ENCODE assay signal across 15 cellular contexts in the genomic region with DNA sequence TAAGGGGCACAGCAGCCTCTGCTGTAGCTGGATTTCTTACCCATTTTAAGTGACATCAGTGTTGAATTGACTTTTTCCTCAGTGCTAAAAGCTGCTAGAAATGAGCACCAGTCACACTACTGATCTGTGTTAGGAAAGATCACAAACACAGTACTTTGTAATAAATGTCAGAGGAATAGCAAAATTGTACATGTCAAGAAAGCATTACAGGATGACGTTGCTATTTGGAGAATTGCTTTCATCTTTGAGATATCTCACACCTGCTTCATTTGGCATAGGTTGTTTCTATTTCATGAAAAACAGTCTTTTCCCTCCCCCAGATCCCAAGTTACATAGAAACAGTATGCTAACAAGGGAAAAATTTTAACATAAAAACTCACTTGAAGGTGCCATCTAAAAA.
A peak's percentile ranks its signal among the peaks of the same experiment; 100 is the strongest.
DNase-seq lines count a peak whose midpoint lies in the region; ATAC-seq and TF ChIP-seq lines count a peak whose summit lies in the region.
"Had no signal": no experiment of that assay in that cellular context is flagged by ENCODE, and none has a peak within 500 bp of the region (broad histone marks: within the 10 kb centered on the region; RNA-seq: fewer than 3 reads in every experiment).

No MANE protein-coding gene starts in this region.

- POLR2A ChIA-PET in activated CD4-positive, alpha-beta T cell treated with anti-CD3 and anti-CD28 coated beads, Interleukin-2, amount 10 ng/mL, durations not matched to agents 7 days and 5 days (lab: Charles Lee) = no interaction called here

- H3K4me3 ChIP-seq in body of pancreas (no peak overlapping the region), uterus (no peak overlapping the region)
- H3K4me3 ChIP-seq: BLaER1 treated with 17β-estradiol and CSF1 and Interleukin-3, amounts not matched to agents 10 nM and 100 nM had no signal

- H3K36me3 Mint-ChIP-seq in activated CD4-positive, alpha-beta T cell treated with anti-CD3 and anti-CD28 coated beads, Interleukin-2, amount 10 ng/mL, durations not matched to agents 7 days and 5 days (ENCODE audit: low read depth) = peaks cover 13% of the 10 kb centered on the region
- H3K36me3 Mint-ChIP-seq in nephron (ENCODE audit: low read depth) (no peaks in the 10 kb centered on the region), progenitor cell of endocrine pancreas (ENCODE audit: insufficient read depth) (no peaks in the 10 kb centered on the region)

- no peaks in the 10 kb centered on the region for H3K36me3 ChIP-seq in KOPT-K1 (ENCODE audit: insufficient read depth, low read length)
- no peaks in the 10 kb centered on the region for H3K36me3 ChIP-seq in body of pancreas (replicated peaks in 1 of 2; ENCODE audit: insufficient read depth in 1 of 2, low read depth in 2 of 2)
- no peaks in the 10 kb centered on the region for H3K36me3 ChIP-seq in uterus
- H3K36me3 ChIP-seq: BLaER1 treated with 17β-estradiol and CSF1 and Interleukin-3, amounts not matched to agents 10 nM and 100 nM had no signal

- H3K27ac ChIP-seq in KOPT-K1 (ENCODE audit: low read depth, low read length, poor library complexity, severe bottlenecking) = peak overlapping the region; percentile 36
- peak overlapping the region; percentile 56 to 85 (median 75) for H3K27ac ChIP-seq in body of pancreas
- H3K27ac ChIP-seq in uterus = peak overlapping the region in 1 of 2 donors; percentile 19
- H3K27ac ChIP-seq: BLaER1 treated with 17β-estradiol and CSF1 and Interleukin-3, amounts not matched to agents 10 nM and 100 nM had no signal

- intact Hi-C loops in body of pancreas (cut with DNase I) = no loop called here
- intact Hi-C loops in uterus (cut with DNase I; ENCODE audit: low total_unique reads) = no loop called here

- TF ChIP-seq CTCF in body of pancreas (IDR thresholded peaks at IDR 0.05) (no peak), nephron (IDR thresholded peaks at IDR 0.05; ENCODE audit: unreplicated experiment in 3 of 3) (no peak), progenitor cell of endocrine pancreas (IDR thresholded peaks at IDR 0.05; ENCODE audit: unreplicated experiment) (no peak), uterus (IDR thresholded peaks at IDR 0.05) (no peak)

- no peak for DNase-seq in activated CD4-positive, alpha-beta T cell treated with anti-CD3 and anti-CD28 coated beads, Interleukin-2, amount 10 ng/mL, durations not matched to agents 7 days and 5 days
- DNase-seq in activated CD4-positive, alpha-beta T cell treated with anti-CD3 and anti-CD28 coated beads for 48 hours = no peak
- DNase-seq in body of pancreas (no peak), progenitor cell of endocrine pancreas (ENCODE audit: low spot score, unreplicated experiment) (no peak), uterus (no peak), islet precursor cell (no peak)
- DNase-seq: caudate nucleus; DMS79; effector CD8-positive, alpha-beta T cell; glutamatergic neuron; NCI-H1694 had no signal

- CTCF ChIA-PET in activated CD4-positive, alpha-beta T cell treated with anti-CD3 and anti-CD28 coated beads, Interleukin-2, amount 10 ng/mL, durations not matched to agents 7 days and 5 days (lab: Charles Lee) = interaction anchor here (0.7 kb wide), 1 partner anchor 20 kb away, joined by 3 read pairs; no protein-coding TSS in a partner anchor

- peak; percentile 88 for ATAC-seq in body of pancreas

- H3K9me3 Mint-ChIP-seq in activated CD4-positive, alpha-beta T cell treated with anti-CD3 and anti-CD28 coated beads, Interleukin-2, amount 10 ng/mL, durations not matched to agents 7 days and 5 days = peaks cover 2% of the 10 kb centered on the region
- no peaks in the 10 kb centered on the region for H3K9me3 Mint-ChIP-seq in nephron
- H3K9me3 Mint-ChIP-seq in progenitor cell of endocrine pancreas (ENCODE audit: low read depth) = no peaks in the 10 kb centered on the region
- H3K9me3 Mint-ChIP-seq: neural crest cell had no signal

- peak in 2 of 3 donors; percentile 1 to 4 for TF ChIP-seq POLR2A in body of pancreas (IDR thresholded peaks at IDR 0.05)
- TF ChIP-seq POLR2A in uterus (IDR thresholded peaks at IDR 0.05) = no peak

- H3K4me1 Mint-ChIP-seq in activated CD4-positive, alpha-beta T cell treated with anti-CD3 and anti-CD28 coated beads, Interleukin-2, amount 10 ng/mL, durations not matched to agents 7 days and 5 days = peaks cover 42% of the 10 kb centered on the region
- H3K4me1 Mint-ChIP-seq in nephron = peaks cover 63% of the 10 kb centered on the region
- peaks cover 6% of the 10 kb centered on the region for H3K4me1 Mint-ChIP-seq in progenitor cell of endocrine pancreas (ENCODE audit: low read depth)

- peak overlapping the region; percentile 65 for H3K27ac Mint-ChIP-seq in activated CD4-positive, alpha-beta T cell treated with anti-CD3 and anti-CD28 coated beads, Interleukin-2, amount 10 ng/mL, durations not matched to agents 7 days and 5 days
- peak overlapping the region; percentile 89 to 93 (median 90) for H3K27ac Mint-ChIP-seq in nephron
- no peak overlapping the region for H3K27ac Mint-ChIP-seq in progenitor cell of endocrine pancreas

- H3K4me1 ChIP-seq in body of pancreas = peaks cover 45% of the 10 kb centered on the region
- no peaks in the 10 kb centered on the region for H3K4me1 ChIP-seq in uterus

- no peaks in the 10 kb centered on the region for H3K27me3 ChIP-seq in body of pancreas
- H3K27me3 ChIP-seq in uterus = no peaks in the 10 kb centered on the region
- H3K27me3 ChIP-seq: BLaER1 treated with 17β-estradiol and CSF1 and Interleukin-3, amounts not matched to agents 10 nM and 100 nM had no signal

- no peaks in the 10 kb centered on the region for H3K27me3 Mint-ChIP-seq in activated CD4-positive, alpha-beta T cell treated with anti-CD3 and anti-CD28 coated beads, Interleukin-2, amount 10 ng/mL, durations not matched to agents 7 days and 5 days
- H3K27me3 Mint-ChIP-seq in nephron (ENCODE audit: low read depth) = no peaks in the 10 kb centered on the region
- H3K27me3 Mint-ChIP-seq in progenitor cell of endocrine pancreas = no peaks in the 10 kb centered on the region

- H3K4me3 Mint-ChIP-seq in activated CD4-positive, alpha-beta T cell treated with anti-CD3 and anti-CD28 coated beads, Interleukin-2, amount 10 ng/mL, durations not matched to agents 7 days and 5 days = no peak overlapping the region
- H3K4me3 Mint-ChIP-seq in nephron (no peak overlapping the region), progenitor cell of endocrine pancreas (ENCODE audit: low read depth) (no peak overlapping the region)
- H3K4me3 Mint-ChIP-seq: neural crest cell had no signal

- H3K9me3 ChIP-seq in KOPT-K1 (ENCODE audit: insufficient read depth, low read length, poor library complexity, severe bottlenecking) (no peaks in the 10 kb centered on the region), body of pancreas (no peaks in the 10 kb centered on the region), uterus (no peaks in the 10 kb centered on the region)
- H3K9me3 ChIP-seq: BLaER1 treated with 17β-estradiol and CSF1 and Interleukin-3, amounts not matched to agents 10 nM and 100 nM had no signal

- 6 to 16% methylated on average over 1 of the region's 1 CpG for WGBS in body of pancreas, 2 donors

Comparison
In these comparisons a context has a peak if more than half of its experiments do, and no peak if none do; other contexts are left out.
1. POLR2A ChIP-seq: peak in body of pancreas (2 of 3); none in uterus (0 of 2).